ENCODE assay signal across 10 cellular contexts in genomic region chr11:34613462-34614183, GRCh38. TPM values are rescaled to one million over a fixed set of nuclear protein-coding genes. Genes with fewer than 3 reads are reported as not detected.
DNase-seq lines count a peak whose midpoint lies in the region; ATAC-seq and TF ChIP-seq lines count a peak whose summit lies in the region.
"Had no signal": no experiment of that assay in that cellular context is flagged by ENCODE, and none has a peak within 500 bp of the region (broad histone marks: within the 10 kb centered on the region; RNA-seq: fewer than 3 reads in every experiment).

No MANE protein-coding gene starts in this region.

- DNase-seq in GM20000 (ENCODE audit: low spot score): peak; percentile 48
- DNase-seq in colonic mucosa: peak; percentile 4
- no peak for DNase-seq in AG20443 (ENCODE audit: low spot score)
- no peak for DNase-seq in NCI-H524 (lab: John Stamatoyannopoulos, UW)
- no peak for DNase-seq in RPMI8226
- no peak for DNase-seq in stimulated activated CD4-positive, alpha-beta T cell treated with anti-CD3 and anti-CD28 coated beads, Interleukin-1b, Interleukin-23, amount 100 ng/mL, for 48 hours

- TF ChIP-seq CTCF in GM20000 (IDR thresholded peaks at IDR 0.05; ENCODE audit: extremely low read depth, missing control alignments) (no peak), colonic mucosa (IDR thresholded peaks at IDR 0.05) (no peak)

- H3K27ac ChIP-seq in colonic mucosa: no peak overlapping the region
- H3K27ac ChIP-seq: SJSA1 had no signal

- H3K27me3 ChIP-seq in colonic mucosa: no peaks in the 10 kb centered on the region
- H3K27me3 ChIP-seq: SJSA1 had no signal

- H3K9me3 ChIP-seq in colonic mucosa: no peaks in the 10 kb centered on the region
- H3K9me3 ChIP-seq: SJSA1 had no signal

- H3K9ac ChIP-seq in colonic mucosa (ENCODE audit: low read depth in 2 of 2, low read length in 2 of 2): no peak overlapping the region

- intact Hi-C loops in colonic mucosa (cut with DNase I): no loop called here

- H3K4me3 ChIP-seq in colonic mucosa: no peak overlapping the region
- H3K4me3 ChIP-seq: SJSA1 had no signal

- H3K4me1 ChIP-seq in colonic mucosa: no peaks in the 10 kb centered on the region
- H3K4me1 ChIP-seq: SJSA1 had no signal

- ATAC-seq in GM18508 (IDR thresholded peaks at IDR 0.05; ENCODE audit: insufficient read depth, unreplicated experiment) (peak; percentile 85), HG03280 (IDR thresholded peaks at IDR 0.05; ENCODE audit: unreplicated experiment) (peak; percentile 68)

- no peaks in the 10 kb centered on the region for H3K36me3 ChIP-seq in colonic mucosa
- H3K36me3 ChIP-seq: SJSA1 had no signal

RNA-seq across cellular contexts. Expression of gene EHF, which starts 7.3 kb away (rescaled TPM):
- 100 to 1,000 TPM; 289 to 316 TPM for total RNA-seq in colonic mucosa
- total RNA-seq: fibroblast of lung, SJSA1 had no signal

Comparison
In these comparisons a context has a peak if more than half of its experiments do, and no peak if none do; other contexts are left out.
1. DNase-seq: peak in GM20000 (single experiment) and colonic mucosa (single experiment); none in AG20443 (single experiment), NCI-H524 (0 of 2), RPMI8226 (single experiment) and stimulated activated CD4-positive, alpha-beta T cell treated with anti-CD3 and anti-CD28 coated beads, Interleukin-1b, Interleukin-23, amount 100 ng/mL, for 48 hours (single experiment).